9 cellular contexts compared by ENCODE assay signal in the genomic region with DNA sequence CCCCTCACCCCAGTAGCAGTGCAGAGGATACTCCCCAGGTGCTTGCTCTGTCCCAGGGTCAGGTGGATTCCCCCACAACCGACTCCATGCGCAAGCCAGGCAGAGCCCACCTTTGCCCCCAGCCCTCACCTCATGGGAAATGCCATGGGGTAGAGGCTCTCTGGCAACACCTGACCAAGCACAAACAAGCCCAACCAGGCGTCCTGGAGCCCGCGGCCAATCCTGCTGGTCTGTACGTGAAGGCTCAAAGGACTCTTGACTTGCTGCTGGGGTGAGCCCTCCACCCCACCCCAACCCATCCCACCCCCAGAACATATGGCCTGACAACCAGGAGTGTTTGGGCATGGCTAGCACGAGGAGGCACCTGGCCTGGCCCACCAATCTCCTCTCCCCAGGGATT. TPM values are rescaled to one million over a fixed set of nuclear protein-coding genes. Genes with fewer than 3 reads are reported as not detected.
DNase-seq lines count a peak whose midpoint lies in the region; ATAC-seq and TF ChIP-seq lines count a peak whose summit lies in the region.
"Had no signal": no experiment of that assay in that cellular context is flagged by ENCODE, and none has a peak within 500 bp of the region (broad histone marks: within the 10 kb centered on the region; RNA-seq: fewer than 3 reads in every experiment).

No MANE protein-coding gene starts in this region.

- H2BK15ac ChIP-seq in H9 (ENCODE audit: low read depth, low read length) (no peak overlapping the region), mesenchymal stem cell (ENCODE audit: low read depth, poor library complexity, severe bottlenecking) (no peak overlapping the region)

- H3K27me3 Mint-ChIP-seq in H9 (ENCODE audit: low read depth), result peaks cover 39% of the 10 kb centered on the region
- H3K27me3 Mint-ChIP-seq in activated T-helper 2 cell treated with anti-CD3 and anti-CD28 coated beads, Interferon-gamma antibody, Interleukin-2, Interleukin-4, amounts not matched to agents 10 μg/mL and 5 μg/mL and 100 μg/mL, durations not matched to agents 14 hours and 24 hours and 36 hours (ENCODE audit: low read depth), result peaks cover 55% of the 10 kb centered on the region

- H3K9ac ChIP-seq in H9 (ENCODE audit: extremely low read depth, insufficient read length, low read length) (no peak overlapping the region), mesenchymal stem cell (ENCODE audit: low read length) (peak overlapping the region; percentile 11)

- no peak overlapping the region for H3K14ac ChIP-seq in H9 (ENCODE audit: insufficient read depth, low read length)
- H3K14ac ChIP-seq in mesenchymal stem cell (ENCODE audit: low read length in 2 of 2), result no peak overlapping the region

- TF ChIP-seq CTCF in A673 (conservative IDR thresholded peaks at IDR 0.05; ENCODE audit: low read depth, low read length) (no peak), H9 (conservative IDR thresholded peaks at IDR 0.05) (no peak)

- H2BK5ac ChIP-seq in H9 (ENCODE audit: insufficient read length, low read length) (no peak overlapping the region), mesenchymal stem cell (ENCODE audit: low read depth, low read length, poor library complexity, severe bottlenecking) (no peak overlapping the region)

- BruUV-seq in A673 (replicated peaks; lab: Mats Ljungman, UMichigan), result no TSS peak

- H3K27ac ChIP-seq in A673 (ENCODE audit: low read depth, low read length, poor library complexity, severe bottlenecking) (no peak overlapping the region), H9 (ENCODE audit: insufficient read length, low read depth, low read length) (no peak overlapping the region), mesenchymal stem cell (ENCODE audit: low read length, poor library complexity, severe bottlenecking) (no peak overlapping the region)

- H3K4me2 ChIP-seq in H9 (ENCODE audit: insufficient read depth, insufficient read length, low read length), result no peak overlapping the region
- H3K4me2 ChIP-seq in mesenchymal stem cell (ENCODE audit: low read length, poor library complexity, severe bottlenecking), result peak overlapping the region; percentile 94

- ATAC-seq in GM19397 (IDR thresholded peaks at IDR 0.05; ENCODE audit: unreplicated experiment) (no peak), HG03097 (IDR thresholded peaks at IDR 0.05; ENCODE audit: low FRiP score, unreplicated experiment) (no peak), GM19463 (IDR thresholded peaks at IDR 0.05; ENCODE audit: unreplicated experiment) (no peak), HG02870 (IDR thresholded peaks at IDR 0.05; ENCODE audit: unreplicated experiment) (no peak)

- H3K79me2 ChIP-seq in H9 (ENCODE audit: insufficient read depth, low read length), result no peaks in the 10 kb centered on the region

- peak overlapping the region; percentile 12 to 78; a peak in 3 of 5 replicates for H3K4me3 Mint-ChIP-seq in H9
- H3K4me3 Mint-ChIP-seq in activated T-helper 2 cell treated with anti-CD3 and anti-CD28 coated beads, Interferon-gamma antibody, Interleukin-2, Interleukin-4, amounts not matched to agents 10 μg/mL and 5 μg/mL and 100 μg/mL, durations not matched to agents 14 hours and 24 hours and 36 hours (ENCODE audit: low read depth), result peak overlapping the region; percentile 13

- no peak overlapping the region for H2BK20ac ChIP-seq in H9 (ENCODE audit: low read depth, low read length, poor library complexity, severe bottlenecking)

- H2BK12ac ChIP-seq in H9 (ENCODE audit: insufficient read length, low read depth, low read length) (no peak overlapping the region), mesenchymal stem cell (ENCODE audit: low read length in 2 of 2) (peak overlapping the region in 1 of 2 experiments; percentile 17)

- H3T11ph ChIP-seq in H9 (ENCODE audit: low read length), result no peak overlapping the region

- H4K91ac ChIP-seq in H9 (ENCODE audit: insufficient read length, low read depth, low read length) (no peak overlapping the region), mesenchymal stem cell (ENCODE audit: low read length) (peak overlapping the region; percentile 28)

- no peaks in the 10 kb centered on the region for H4K20me1 ChIP-seq in H9 (ENCODE audit: control insufficient read depth, insufficient read depth, insufficient read length)

- CTCF ChIA-PET in A673 (lab: Charles Lee), result interaction anchor here (0.8 to 3.6 kb wide), 3 partner anchors 26 to 202 kb away, joined by 4 to 15 read pairs (median 15); no protein-coding TSS in a partner anchor

- H3K23ac ChIP-seq in H9 (ENCODE audit: insufficient read length, low read depth, low read length), result no peak overlapping the region
- no peak overlapping the region for H3K23ac ChIP-seq in mesenchymal stem cell (ENCODE audit: low read length in 2 of 2)

- H3K4me3 ChIP-seq in A673 (ENCODE audit: low read depth, low read length, poor library complexity, severe bottlenecking) (peak overlapping the region; percentile 64), mesenchymal stem cell (ENCODE audit: insufficient read depth in 1 of 2, low read depth in 1 of 2, low read length in 2 of 2) (peak overlapping the region in 1 of 2 experiments; percentile 81)

- H4K5ac ChIP-seq in H9 (ENCODE audit: insufficient read length, low read depth, low read length), result no peak overlapping the region

- H3K56ac ChIP-seq in H9 (ENCODE audit: insufficient read length, low read depth, low read length), result no peak overlapping the region

- H2BK120ac ChIP-seq in H9 (ENCODE audit: low read depth, low read length, poor library complexity, severe bottlenecking) (no peak overlapping the region), mesenchymal stem cell (ENCODE audit: low read depth, low read length) (no peak overlapping the region)

- no peak overlapping the region for H2AK5ac ChIP-seq in H9 (ENCODE audit: insufficient read length, low read length)
- peak overlapping the region; percentile 62 for H2AK5ac ChIP-seq in mesenchymal stem cell (ENCODE audit: low read length, severe bottlenecking)

- H3K27me3 ChIP-seq in A673 (replicated peaks; ENCODE audit: insufficient read depth, low read depth, low read length, poor library complexity) (no peaks in the 10 kb centered on the region), H9 (ENCODE audit: insufficient read depth, low read length) (peaks cover 2% of the 10 kb centered on the region; the same call in 1 of the 2 replicates), mesenchymal stem cell (ENCODE audit: control insufficient read depth in 1 of 2, insufficient read depth in 1 of 2, low read length in 2 of 2) (peaks cover 17 to 18% of the 10 kb centered on the region in 2 experiments)

- DNase-seq in A673 (ENCODE audit: low spot score) (no peak), H9 (no peak), mesenchymal stem cell (no peak)
- DNase-seq in activated T-helper 2 cell treated with anti-CD3 and anti-CD28 coated beads, Interferon-gamma antibody, Interleukin-2, Interleukin-4, amounts not matched to agents 10 μg/mL and 5 μg/mL and 100 μg/mL, durations not matched to agents 14 hours and 24 hours and 36 hours (ENCODE audit: low spot score), result no peak

- H3K23me2 ChIP-seq in H9 (ENCODE audit: insufficient read length, low read depth, low read length, poor library complexity, severe bottlenecking), result peaks cover 10% of the 10 kb centered on the region

- WGBS in H9 (ENCODE audit: extremely low coverage, insufficient read length, low lambda C conversion rate), result no CpG with 5 or more reads among the region's 7 CpGs
- WGBS in mesenchymal stem cell, result 45% methylated on average over 7 of the region's 7 CpGs

- H3K4me1 Mint-ChIP-seq in H9, result peaks cover 50 to 69% of the 10 kb centered on the region in 2 experiments
- peaks cover 13% of the 10 kb centered on the region for H3K4me1 Mint-ChIP-seq in activated T-helper 2 cell treated with anti-CD3 and anti-CD28 coated beads, Interferon-gamma antibody, Interleukin-2, Interleukin-4, amounts not matched to agents 10 μg/mL and 5 μg/mL and 100 μg/mL, durations not matched to agents 14 hours and 24 hours and 36 hours (ENCODE audit: low read depth)

- no peak overlapping the region for H3K4ac ChIP-seq in H9 (ENCODE audit: low read depth, low read length)
- no peak overlapping the region for H3K4ac ChIP-seq in mesenchymal stem cell (ENCODE audit: low read depth in 1 of 2, low read length in 2 of 2)

- H3K4me1 ChIP-seq in A673 (ENCODE audit: insufficient read depth, low read length, poor library complexity, severe bottlenecking) (peaks cover 31% of the 10 kb centered on the region), H9 (ENCODE audit: insufficient read depth, low read length) (peaks cover 6% of the 10 kb centered on the region; the same call in 1 of the 2 replicates), mesenchymal stem cell (ENCODE audit: control insufficient read depth, insufficient read depth, low read depth, low read length) (peaks cover 59% of the 10 kb centered on the region)

- H3K79me1 ChIP-seq in H9 (ENCODE audit: insufficient read depth, low read depth, low read length, poor library complexity, severe bottlenecking) (no peaks in the 10 kb centered on the region), mesenchymal stem cell (replicated peaks; ENCODE audit: low read length, poor library complexity, severe bottlenecking) (no peaks in the 10 kb centered on the region)

- H3K27ac Mint-ChIP-seq in H9, result no peak overlapping the region
- no peak overlapping the region for H3K27ac Mint-ChIP-seq in activated T-helper 2 cell treated with anti-CD3 and anti-CD28 coated beads, Interferon-gamma antibody, Interleukin-2, Interleukin-4, amounts not matched to agents 10 μg/mL and 5 μg/mL and 100 μg/mL, durations not matched to agents 14 hours and 24 hours and 36 hours
- H3K27ac Mint-ChIP-seq: stimulated activated naive CD8-positive, alpha-beta T cell treated with anti-CD3 and anti-CD28 coated beads, Interleukin-15, Interleukin-2, amounts not matched to agents 100 ng/mL and 50 ng/mL, for 24 hours had no signal

- H3K18ac ChIP-seq in H9 (ENCODE audit: insufficient read length, low read depth, low read length), result no peak overlapping the region
- H3K18ac ChIP-seq in mesenchymal stem cell (ENCODE audit: low read depth in 1 of 2, low read length in 2 of 2), result peak overlapping the region; percentile 19 to 67

- no peaks in the 10 kb centered on the region for H3K36me3 Mint-ChIP-seq in H9 (ENCODE audit: insufficient read depth in 1 of 3, low read depth in 3 of 3)
- no peaks in the 10 kb centered on the region for H3K36me3 Mint-ChIP-seq in activated T-helper 2 cell treated with anti-CD3 and anti-CD28 coated beads, Interferon-gamma antibody, Interleukin-2, Interleukin-4, amounts not matched to agents 10 μg/mL and 5 μg/mL and 100 μg/mL, durations not matched to agents 14 hours and 24 hours and 36 hours (ENCODE audit: low read depth)

- no peaks in the 10 kb centered on the region for H3K36me3 ChIP-seq in A673 (ENCODE audit: insufficient read depth, low read length, poor library complexity, severe bottlenecking)
- H3K36me3 ChIP-seq in mesenchymal stem cell (ENCODE audit: control insufficient read depth in 1 of 2, insufficient read depth in 2 of 2, low read depth in 1 of 2, low read length in 2 of 2), result no peaks in the 10 kb centered on the region

- H2AFZ ChIP-seq in H9 (ENCODE audit: low read length) (no peak overlapping the region), mesenchymal stem cell (ENCODE audit: low read depth, low read length) (no peak overlapping the region)

- H3K9me3 ChIP-seq in A673 (ENCODE audit: low read depth, low read length, poor library complexity, severe bottlenecking) (no peaks in the 10 kb centered on the region), H9 (ENCODE audit: control insufficient read depth, low read depth, low read length) (no peaks in the 10 kb centered on the region), mesenchymal stem cell (ENCODE audit: control insufficient read depth, low read length) (no peaks in the 10 kb centered on the region)

- no peaks in the 10 kb centered on the region; a peak in 1 of 5 replicates for H3K9me3 Mint-ChIP-seq in H9
- no peaks in the 10 kb centered on the region for H3K9me3 Mint-ChIP-seq in activated T-helper 2 cell treated with anti-CD3 and anti-CD28 coated beads, Interferon-gamma antibody, Interleukin-2, Interleukin-4, amounts not matched to agents 10 μg/mL and 5 μg/mL and 100 μg/mL, durations not matched to agents 14 hours and 24 hours and 36 hours
- H3K9me3 Mint-ChIP-seq: stimulated activated naive CD8-positive, alpha-beta T cell treated with anti-CD3 and anti-CD28 coated beads, Interleukin-15, Interleukin-2, amounts not matched to agents 100 ng/mL and 50 ng/mL, for 24 hours had no signal

- no peak overlapping the region for H4K8ac ChIP-seq in H9 (replicated peaks; ENCODE audit: insufficient read length, low read depth, low read length)
- H4K8ac ChIP-seq in mesenchymal stem cell (ENCODE audit: low read length), result no peak overlapping the region

- intact Hi-C loops in A673 (cut with micrococcal nuclease; ENCODE audit: unreplicated experiment), result no loop called here
- intact Hi-C loops in activated T-helper 2 cell treated with anti-CD3 and anti-CD28 coated beads, Interferon-gamma antibody, Interleukin-2, Interleukin-4, amounts not matched to agents 10 μg/mL and 5 μg/mL and 100 μg/mL, durations not matched to agents 14 hours and 24 hours and 36 hours (cut with micrococcal nuclease), result loop anchor here (10.0 kb wide), 1 partner anchor 118 kb away; a partner anchor contains a TSS

- POLR2A ChIA-PET in A673 (lab: Charles Lee; ENCODE audit: low non-redundant PET), result no interaction called here

RNA-seq across cellular contexts. Expression of a gene that starts 1.8 kb away (rescaled TPM):
- total RNA-seq in A673 (2021) (5.9 and 8.6 TPM in 2 replicates), H9 (2021) (10.7 and 10.9 TPM in 2 replicates)
- 5.4 and 6.0 TPM in 2 replicates for total RNA-seq in activated T-helper 2 cell treated with anti-CD3 and anti-CD28 coated beads, Interferon-gamma antibody, Interleukin-2, Interleukin-4, amounts not matched to agents 10 μg/mL and 5 μg/mL and 100 μg/mL, durations not matched to agents 14 hours and 24 hours and 36 hours
- polyA plus RNA-seq in mesenchymal stem cell (2013, experiment 1 of 2), result 6.1 TPM
- 5.3 TPM for polyA plus RNA-seq in mesenchymal stem cell (2013, experiment 2 of 2)

RNA-seq across cellular contexts. Expression of a gene that starts 53.5 kb away (rescaled TPM):
- total RNA-seq in A673 (2021) (0.58 and 0.85 TPM in 2 replicates), H9 (2021) (1.5 and 2.7 TPM in 2 replicates)
- total RNA-seq in activated T-helper 2 cell treated with anti-CD3 and anti-CD28 coated beads, Interferon-gamma antibody, Interleukin-2, Interleukin-4, amounts not matched to agents 10 μg/mL and 5 μg/mL and 100 μg/mL, durations not matched to agents 14 hours and 24 hours and 36 hours, result 0.07 TPM in 1 of 2 replicates, not detected in the other
- polyA plus RNA-seq in mesenchymal stem cell (2013, experiment 1 of 2), result 20.4 TPM
- 20.7 TPM for polyA plus RNA-seq in mesenchymal stem cell (2013, experiment 2 of 2)

RNA-seq across cellular contexts. Expression of a gene that starts 58.5 kb away (rescaled TPM):
- total RNA-seq in A673 (2021) (26.6 and 35.7 TPM in 2 replicates), H9 (2021) (6.2 and 6.5 TPM in 2 replicates)
- total RNA-seq in activated T-helper 2 cell treated with anti-CD3 and anti-CD28 coated beads, Interferon-gamma antibody, Interleukin-2, Interleukin-4, amounts not matched to agents 10 μg/mL and 5 μg/mL and 100 μg/mL, durations not matched to agents 14 hours and 24 hours and 36 hours, result not detected in 2 replicates
- polyA plus RNA-seq in mesenchymal stem cell (2013, experiment 1 of 2), result 20.9 TPM
- polyA plus RNA-seq in mesenchymal stem cell (2013, experiment 2 of 2), result 18.3 TPM
